8 cellular contexts compared by ENCODE assay signal in the genomic region with DNA sequence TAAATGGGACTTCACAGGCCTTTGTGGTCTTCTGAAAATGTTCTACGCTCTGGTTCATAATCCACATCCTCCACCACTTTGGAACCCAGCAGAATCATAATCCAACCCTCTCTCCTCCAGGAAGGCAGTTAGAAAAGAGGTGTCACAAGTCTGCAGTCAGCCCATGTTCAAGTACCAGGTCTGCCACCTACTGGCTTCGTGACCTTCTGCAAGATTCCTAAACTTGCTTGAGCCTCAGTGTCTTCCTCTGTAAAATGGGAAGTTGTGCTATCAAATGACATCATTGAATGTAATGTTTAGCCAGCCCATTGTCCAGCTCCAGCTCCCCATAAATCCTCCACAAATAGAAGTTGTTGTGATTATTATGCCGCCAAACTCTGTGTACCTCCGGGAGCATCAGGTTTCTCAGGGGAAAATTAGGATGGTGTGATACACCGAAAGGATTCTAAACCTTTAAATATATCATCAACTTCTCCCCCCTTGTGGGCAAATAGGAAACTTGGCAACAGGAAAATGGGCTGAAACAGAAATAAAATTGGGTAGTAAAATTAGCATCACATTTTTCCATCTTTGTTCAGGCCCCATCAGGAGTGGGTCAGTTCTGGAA.
DNase-seq lines count a peak whose midpoint lies in the region; ATAC-seq and TF ChIP-seq lines count a peak whose summit lies in the region.

No MANE protein-coding gene starts in this region.

- CTCF ChIA-PET in activated CD8-positive, alpha-beta memory T cell treated with anti-CD3 and anti-CD28 coated beads, Interleukin-2, amount 10 ng/mL, durations not matched to agents 7 days and 5 days (lab: Charles Lee): interaction anchor here (5.6 kb wide), 1 partner anchor 396 kb away, joined by 25 read pairs; no protein-coding TSS in a partner anchor

- H3K27ac Mint-ChIP-seq in activated CD8-positive, alpha-beta memory T cell treated with anti-CD3 and anti-CD28 coated beads, Interleukin-2, amount 10 ng/mL, durations not matched to agents 7 days and 5 days: no peak overlapping the region
- H3K27ac Mint-ChIP-seq in osteocyte (ENCODE audit: unreplicated experiment): no peak overlapping the region

- DNase-seq in activated CD8-positive, alpha-beta memory T cell treated with anti-CD3 and anti-CD28 coated beads, Interleukin-2, amount 10 ng/mL, durations not matched to agents 7 days and 5 days: peak; percentile 44
- DNase-seq in activated CD8-positive, alpha-beta memory T cell treated with anti-CD3 and anti-CD28 coated beads, Interleukin-2, amount 50 U/mL, for 48 hours: no peak
- DNase-seq in NCI-H226 (peak; percentile 25), dermis blood vessel endothelial cell (peak; percentile 74), osteocyte (ENCODE audit: extremely low spot score, unreplicated experiment) (no peak), SHP77 treated with DMSO at 0.1 percent for 48 hours (lab: John Stamatoyannopoulos, UW) (no peak)

- ATAC-seq in activated CD8-positive, alpha-beta memory T cell treated with anti-CD3 and anti-CD28 coated beads, Interleukin-2, amount 10 ng/mL, durations not matched to agents 7 days and 5 days: no peak
- ATAC-seq in HG02588 (IDR thresholded peaks at IDR 0.05; ENCODE audit: unreplicated experiment) (no peak), HG02798 (IDR thresholded peaks at IDR 0.05; ENCODE audit: poor library complexity, unreplicated experiment) (no peak)

- no peaks in the 10 kb centered on the region for H3K36me3 Mint-ChIP-seq in activated CD8-positive, alpha-beta memory T cell treated with anti-CD3 and anti-CD28 coated beads, Interleukin-2, amount 10 ng/mL, durations not matched to agents 7 days and 5 days
- H3K36me3 Mint-ChIP-seq in osteocyte (ENCODE audit: unreplicated experiment): no peaks in the 10 kb centered on the region

- peak; percentile 57 for TF ChIP-seq CTCF in osteocyte (IDR thresholded peaks at IDR 0.05)

- no peak overlapping the region for H3K4me3 Mint-ChIP-seq in activated CD8-positive, alpha-beta memory T cell treated with anti-CD3 and anti-CD28 coated beads, Interleukin-2, amount 10 ng/mL, durations not matched to agents 7 days and 5 days
- no peak overlapping the region for H3K4me3 Mint-ChIP-seq in osteocyte (ENCODE audit: unreplicated experiment)

- H3K4me1 Mint-ChIP-seq in activated CD8-positive, alpha-beta memory T cell treated with anti-CD3 and anti-CD28 coated beads, Interleukin-2, amount 10 ng/mL, durations not matched to agents 7 days and 5 days: no peaks in the 10 kb centered on the region
- H3K4me1 Mint-ChIP-seq in osteocyte (ENCODE audit: unreplicated experiment): peaks cover 15% of the 10 kb centered on the region

- no peaks in the 10 kb centered on the region for H3K9me3 Mint-ChIP-seq in activated CD8-positive, alpha-beta memory T cell treated with anti-CD3 and anti-CD28 coated beads, Interleukin-2, amount 10 ng/mL, durations not matched to agents 7 days and 5 days (ENCODE audit: low read depth)
- peaks cover under 1% of the 10 kb centered on the region for H3K9me3 Mint-ChIP-seq in osteocyte (ENCODE audit: unreplicated experiment)

- peaks cover 7% of the 10 kb centered on the region for H3K27me3 Mint-ChIP-seq in activated CD8-positive, alpha-beta memory T cell treated with anti-CD3 and anti-CD28 coated beads, Interleukin-2, amount 10 ng/mL, durations not matched to agents 7 days and 5 days
- no peaks in the 10 kb centered on the region for H3K27me3 Mint-ChIP-seq in osteocyte (ENCODE audit: unreplicated experiment)

Comparison
In these comparisons a context has a peak if more than half of its experiments do, and no peak if none do; other contexts are left out.
1. DNase-seq: peak in activated CD8-positive, alpha-beta memory T cell treated with anti-CD3 and anti-CD28 coated beads, Interleukin-2, amount 10 ng/mL, durations not matched to agents 7 days and 5 days (single experiment), NCI-H226 (single experiment) and dermis blood vessel endothelial cell (single experiment); none in activated CD8-positive, alpha-beta memory T cell treated with anti-CD3 and anti-CD28 coated beads, Interleukin-2, amount 50 U/mL, for 48 hours (single experiment), osteocyte (single experiment) and SHP77 treated with DMSO at 0.1 percent for 48 hours (single experiment).